ENCODE assay signal across 19 cellular contexts in the genomic region with DNA sequence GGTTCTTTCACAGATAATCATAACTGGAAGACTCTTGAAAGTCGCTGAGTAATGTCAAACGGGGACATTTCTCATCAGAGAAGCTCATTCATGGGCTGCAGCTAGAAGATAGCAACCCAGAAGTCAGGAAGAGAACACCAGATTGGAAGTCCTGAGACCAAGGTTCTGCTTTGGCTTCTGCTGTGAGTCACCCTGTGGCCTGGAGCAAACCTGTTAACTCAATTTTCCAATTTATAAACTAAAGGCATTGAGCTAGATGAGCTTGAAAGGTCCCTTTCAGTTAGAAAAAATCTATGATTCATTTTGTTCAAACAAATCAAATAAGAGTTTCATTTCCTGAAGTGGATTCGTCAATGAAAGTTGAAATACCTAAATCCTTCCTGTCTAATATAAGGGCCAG.
A peak's percentile ranks its signal among the peaks of the same experiment; 100 is the strongest.
DNase-seq lines count a peak whose midpoint lies in the region; ATAC-seq and TF ChIP-seq lines count a peak whose summit lies in the region.
"Had no signal": no experiment of that assay in that cellular context is flagged by ENCODE, and none has a peak within 500 bp of the region (broad histone marks: within the 10 kb centered on the region; RNA-seq: fewer than 3 reads in every experiment).

No MANE protein-coding gene starts in this region.

- TF ChIP-seq CTCF in Calu3 (IDR thresholded peaks at IDR 0.05; ENCODE audit: unreplicated experiment) (no peak), Caco-2 (IDR thresholded peaks at IDR 0.05; ENCODE audit: insufficient read depth in 1 of 2, low read depth in 1 of 2, low read length in 1 of 2, severe bottlenecking in 1 of 2, unreplicated experiment in 1 of 2) (no peak)

- H3K14ac ChIP-seq in trophoblast cell (ENCODE audit: low read length): no peak overlapping the region

- H3K18ac ChIP-seq in trophoblast cell (ENCODE audit: low read length): no peak overlapping the region

- CTCF ChIA-PET in Calu3 (lab: Charles Lee): interaction anchor here (0.6 kb wide), 1 partner anchor 81 kb away, joined by 3 read pairs; no protein-coding TSS in a partner anchor
- CTCF ChIA-PET in Caco-2 (lab: Charles Lee): no interaction called here

- no peak overlapping the region for H4K12ac ChIP-seq in trophoblast cell (ENCODE audit: low read depth, low read length)

- no peak overlapping the region for H3K4me2 ChIP-seq in trophoblast cell (ENCODE audit: low read length)

- intact Hi-C loops in Calu3 (cut with micrococcal nuclease; ENCODE audit: unreplicated experiment): no loop called here
- intact Hi-C loops in Caco-2 (cut with micrococcal nuclease; ENCODE audit: unreplicated experiment): no loop called here

- H2AK5ac ChIP-seq in trophoblast cell (ENCODE audit: low read length): no peak overlapping the region

- peak; percentile 61 for ATAC-seq in GM18870 (IDR thresholded peaks at IDR 0.05; ENCODE audit: unreplicated experiment)
- ATAC-seq in HG02938 (IDR thresholded peaks at IDR 0.05; ENCODE audit: unreplicated experiment): peak; percentile 51

- no peak overlapping the region for H3K23ac ChIP-seq in trophoblast cell (ENCODE audit: low read length)

- peak; percentile 21 for DNase-seq in Calu3
- peak; percentile 62 for DNase-seq in SK-MEL-5 (ENCODE audit: low read depth, low spot score)
- no peak for DNase-seq in trophoblast cell
- no peak for DNase-seq in activated CD8-positive, alpha-beta memory T cell treated with anti-CD3 and anti-CD28 coated beads for 24 hours
- DNase-seq in Caco-2: no peak
- no peak for DNase-seq in NAMALWA (ENCODE audit: low spot score)
- DNase-seq: activated CD4-positive, CD25-positive, alpha-beta regulatory T cell treated with anti-CD3 and anti-CD28 coated beads, Interleukin-2, amount 50 U/mL, for 72 hours; activated effector memory CD4-positive, alpha-beta T cell treated with anti-CD3 and anti-CD28 coated beads, Interleukin-2, amount 50 U/mL, for 16 hours; adrenal gland; DMS79 treated with DMSO at 0.1 percent for 48 hours; NCI-H1105 treated with DMSO at 0.1 percent for 48 hours; NCI-H2171; NCI-H69; nucleus accumbens; stimulated activated CD4-positive, alpha-beta T cell treated with anti-CD3 and anti-CD28 coated beads, Interleukin-12 subunit alpha, Interleukin-12 subunit beta, amount 100 ng/mL, for 4 hours had no signal

- H3K36me3 ChIP-seq in trophoblast cell (ENCODE audit: control insufficient read depth in 1 of 2, insufficient read depth in 2 of 2, low read length in 2 of 2): peaks cover 0 to 2% of the 10 kb centered on the region in 2 experiments
- H3K36me3 ChIP-seq in Caco-2 (ENCODE audit: control insufficient read depth, insufficient read depth, low read length): no peaks in the 10 kb centered on the region
- H3K36me3 ChIP-seq: adrenal gland, cardiac muscle cell had no signal

- no peaks in the 10 kb centered on the region for H3K79me1 ChIP-seq in trophoblast cell (ENCODE audit: low read length)

- H3K36me3 Mint-ChIP-seq in Calu3 (ENCODE audit: insufficient read depth, unreplicated experiment) (no peaks in the 10 kb centered on the region), Caco-2 (ENCODE audit: insufficient read depth, unreplicated experiment) (no peaks in the 10 kb centered on the region)
- H3K36me3 Mint-ChIP-seq: CD14-positive monocyte had no signal

- H3K9me3 ChIP-seq in trophoblast cell (ENCODE audit: insufficient read depth, low read depth, low read length) (no peaks in the 10 kb centered on the region), Caco-2 (no peaks in the 10 kb centered on the region)
- H3K9me3 ChIP-seq: adrenal gland had no signal

- no peaks in the 10 kb centered on the region for H3K4me1 ChIP-seq in trophoblast cell (ENCODE audit: control insufficient read depth in 1 of 2, insufficient read depth in 2 of 2, low read length in 2 of 2)
- H3K4me1 ChIP-seq in Caco-2: no peaks in the 10 kb centered on the region
- H3K4me1 ChIP-seq: adrenal gland had no signal

- H3K79me2 ChIP-seq in trophoblast cell (ENCODE audit: control insufficient read depth, insufficient read depth, low read length, poor library complexity): no peaks in the 10 kb centered on the region

- H2BK5ac ChIP-seq in trophoblast cell (ENCODE audit: low read depth, low read length, poor library complexity): no peak overlapping the region

- H2BK120ac ChIP-seq in trophoblast cell (ENCODE audit: insufficient read depth, low read length, poor library complexity): no peak overlapping the region

- no peak overlapping the region for H2BK12ac ChIP-seq in trophoblast cell (ENCODE audit: low read length)

- H3K4me3 ChIP-seq in trophoblast cell (ENCODE audit: low read depth, low read length): no peak overlapping the region
- no peak overlapping the region for H3K4me3 ChIP-seq in Caco-2 (ENCODE audit: low read depth, low read length)
- H3K4me3 ChIP-seq: adrenal gland, cardiac muscle cell had no signal

- H3K4ac ChIP-seq in trophoblast cell (ENCODE audit: low read depth, low read length): no peak overlapping the region

- BruUV-seq in Calu3 (replicated peaks; lab: Mats Ljungman, UMichigan) (no TSS peak), Caco-2 (replicated peaks; lab: Mats Ljungman, UMichigan) (no TSS peak)

- peaks cover 11% of the 10 kb centered on the region for H3K9me3 Mint-ChIP-seq in Calu3 (ENCODE audit: low read depth, unreplicated experiment)
- no peaks in the 10 kb centered on the region for H3K9me3 Mint-ChIP-seq in Caco-2 (ENCODE audit: unreplicated experiment)

- H3K27me3 ChIP-seq in trophoblast cell (ENCODE audit: insufficient read depth, low read length) (no peaks in the 10 kb centered on the region), Caco-2 (replicated peaks; ENCODE audit: control insufficient read depth, insufficient read depth, low read length) (no peaks in the 10 kb centered on the region; the same call in 1 of the 2 replicates)
- H3K27me3 ChIP-seq: adrenal gland, cardiac muscle cell had no signal

- H3K4me3 Mint-ChIP-seq in Calu3 (ENCODE audit: low read depth, unreplicated experiment) (no peak overlapping the region), Caco-2 (ENCODE audit: unreplicated experiment) (no peak overlapping the region)
- H3K4me3 Mint-ChIP-seq: CD14-positive monocyte had no signal

- in situ Hi-C loops in SK-MEL-5 (cut with HindIII; ENCODE audit: low pct_unique_long_range_greater_than_20kb, low sequenced_read_pairs): no loop called here

- no CpG with 5 or more reads among the region's 3 CpGs for WGBS in trophoblast cell (ENCODE audit: extremely low coverage, insufficient coverage, insufficient read length)

- no peak overlapping the region for H4K8ac ChIP-seq in trophoblast cell (ENCODE audit: low read depth, low read length)

- no peak overlapping the region for H3K27ac ChIP-seq in trophoblast cell (ENCODE audit: low read depth, low read length)
- H3K27ac ChIP-seq: adrenal gland, cardiac muscle cell had no signal

- no peaks in the 10 kb centered on the region for H3K4me1 Mint-ChIP-seq in Calu3 (ENCODE audit: low read depth, unreplicated experiment)
- H3K4me1 Mint-ChIP-seq in Caco-2 (ENCODE audit: low read depth, unreplicated experiment): no peaks in the 10 kb centered on the region
- H3K4me1 Mint-ChIP-seq: CD14-positive monocyte had no signal

- no peak overlapping the region for H4K91ac ChIP-seq in trophoblast cell (ENCODE audit: low read depth, low read length)

- H3K27me3 Mint-ChIP-seq in Calu3 (ENCODE audit: unreplicated experiment) (no peaks in the 10 kb centered on the region), Caco-2 (ENCODE audit: insufficient read depth, unreplicated experiment) (peaks cover 11% of the 10 kb centered on the region)

- no peak overlapping the region for H2AFZ ChIP-seq in trophoblast cell (ENCODE audit: insufficient read depth, low read length, poor library complexity)

- H3K9ac ChIP-seq in trophoblast cell (ENCODE audit: low read length): no peak overlapping the region

- POLR2A ChIA-PET in Caco-2 (lab: Charles Lee): no interaction called here

- H3K27ac Mint-ChIP-seq in Calu3 (ENCODE audit: unreplicated experiment) (no peak overlapping the region), Caco-2 (ENCODE audit: unreplicated experiment) (no peak overlapping the region)
- H3K27ac Mint-ChIP-seq: CD14-positive monocyte had no signal

Comparison
In these comparisons a context has a peak if more than half of its experiments do, and no peak if none do; other contexts are left out.
1. DNase-seq: peak in Calu3 (single experiment) and SK-MEL-5 (single experiment); none in trophoblast cell (0 of 2), activated CD8-positive, alpha-beta memory T cell treated with anti-CD3 and anti-CD28 coated beads for 24 hours (single experiment), Caco-2 (0 of 2) and NAMALWA (single experiment).